2 cellular contexts compared by ENCODE assay signal in the genomic region with DNA sequence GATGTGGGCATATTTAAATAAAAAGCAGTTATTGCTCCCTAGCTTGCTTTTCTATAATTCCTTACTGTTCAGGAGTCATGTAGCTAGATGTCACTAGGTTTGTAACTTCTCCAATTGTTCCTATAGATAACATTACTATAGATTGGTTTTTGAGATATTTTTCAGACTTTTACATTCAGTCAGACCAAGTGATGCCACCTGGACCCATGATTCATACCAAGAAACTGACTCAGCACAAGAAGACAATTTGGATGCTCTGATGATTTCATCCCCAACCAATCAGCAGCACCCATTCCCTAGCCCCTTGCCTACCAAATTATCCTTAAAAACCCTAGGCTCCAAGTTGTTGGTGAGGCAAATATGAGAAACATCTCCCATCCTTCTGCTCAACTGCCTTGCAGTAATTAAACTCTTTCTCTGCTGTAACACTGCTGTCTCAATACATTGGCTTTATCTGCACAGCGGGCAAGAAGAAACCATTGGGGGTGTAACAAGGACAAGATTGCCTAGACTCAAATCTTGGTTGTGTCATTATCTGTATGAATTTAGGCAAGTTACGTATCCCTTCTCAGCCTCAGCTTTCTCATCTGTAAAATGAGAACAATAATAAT.
TF ChIP-seq lines count a peak whose summit lies in the region.

No MANE protein-coding gene starts in this region.

TF ChIP-seq in HCT116, 20 proteins besides CTCF, POLR2A, EP300 and RAD21:
- peak; percentile 92 for TF ChIP-seq CBX3 (IDR thresholded peaks at IDR 0.05; ENCODE audit: low read depth)
- no peak for TF ChIP-seq SIN3A (IDR thresholded peaks at IDR 0.05; ENCODE audit: low read depth)
- TF ChIP-seq REST (IDR thresholded peaks at IDR 0.05; ENCODE audit: low read depth) = no peak

TF ChIP-seq in GM12878, 131 proteins besides CTCF, POLR2A, EP300 and RAD21:
- TF ChIP-seq, protein P1, sequence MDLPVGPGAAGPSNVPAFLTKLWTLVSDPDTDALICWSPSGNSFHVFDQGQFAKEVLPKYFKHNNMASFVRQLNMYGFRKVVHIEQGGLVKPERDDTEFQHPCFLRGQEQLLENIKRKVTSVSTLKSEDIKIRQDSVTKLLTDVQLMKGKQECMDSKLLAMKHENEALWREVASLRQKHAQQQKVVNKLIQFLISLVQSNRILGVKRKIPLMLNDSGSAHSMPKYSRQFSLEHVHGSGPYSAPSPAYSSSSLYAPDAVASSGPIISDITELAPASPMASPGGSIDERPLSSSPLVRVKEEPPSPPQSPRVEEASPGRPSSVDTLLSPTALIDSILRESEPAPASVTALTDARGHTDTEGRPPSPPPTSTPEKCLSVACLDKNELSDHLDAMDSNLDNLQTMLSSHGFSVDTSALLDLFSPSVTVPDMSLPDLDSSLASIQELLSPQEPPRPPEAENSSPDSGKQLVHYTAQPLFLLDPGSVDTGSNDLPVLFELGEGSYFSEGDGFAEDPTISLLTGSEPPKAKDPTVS (IDR thresholded peaks at IDR 0.05; ENCODE audit: low read depth, low read length) = no peak
- no peak for TF ChIP-seq BCL11A (IDR thresholded peaks at IDR 0.05; ENCODE audit: low read depth, low read length)
- peak; percentile 89; the same call in 1 of the 2 replicates for TF ChIP-seq CBX5 (IDR thresholded peaks at IDR 0.05; ENCODE audit: low read depth)
- peak; percentile 21; the same call in 1 of the 2 replicates for TF ChIP-seq JUNB (IDR thresholded peaks at IDR 0.05)
